Comparison of ENCODE assay signal across 1 cellular context in the genomic region with DNA sequence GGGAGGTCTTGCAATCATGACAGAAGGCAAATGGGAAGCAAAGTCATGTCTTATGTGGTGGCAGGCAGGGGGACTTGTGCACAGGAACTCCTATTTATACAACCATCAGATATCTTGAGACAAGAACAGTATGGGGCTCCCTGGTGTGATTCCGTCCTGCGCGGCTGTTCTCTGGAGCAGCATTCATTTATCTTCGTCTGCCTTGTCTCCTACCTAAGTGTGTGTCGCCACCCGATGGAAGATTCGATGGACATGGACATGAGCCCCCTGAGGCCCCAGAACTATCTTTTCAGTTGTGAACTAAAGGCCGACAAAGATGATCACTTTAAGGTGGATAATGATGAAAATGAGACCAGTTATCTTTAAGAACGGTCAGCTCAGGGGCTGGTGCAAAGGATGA.
TF ChIP-seq lines count a peak whose summit lies in the region.

No MANE protein-coding gene starts in this region.

TF ChIP-seq in GM12878, 131 proteins besides CTCF, POLR2A, EP300 and RAD21:
- TF ChIP-seq POLR2AphosphoS5 (IDR thresholded peaks at IDR 0.05; ENCODE audit: low read length) = peak; percentile 33; the same call in 1 of the 2 replicates
